ENCODE assay signal across 1 cellular context in the genomic region with DNA sequence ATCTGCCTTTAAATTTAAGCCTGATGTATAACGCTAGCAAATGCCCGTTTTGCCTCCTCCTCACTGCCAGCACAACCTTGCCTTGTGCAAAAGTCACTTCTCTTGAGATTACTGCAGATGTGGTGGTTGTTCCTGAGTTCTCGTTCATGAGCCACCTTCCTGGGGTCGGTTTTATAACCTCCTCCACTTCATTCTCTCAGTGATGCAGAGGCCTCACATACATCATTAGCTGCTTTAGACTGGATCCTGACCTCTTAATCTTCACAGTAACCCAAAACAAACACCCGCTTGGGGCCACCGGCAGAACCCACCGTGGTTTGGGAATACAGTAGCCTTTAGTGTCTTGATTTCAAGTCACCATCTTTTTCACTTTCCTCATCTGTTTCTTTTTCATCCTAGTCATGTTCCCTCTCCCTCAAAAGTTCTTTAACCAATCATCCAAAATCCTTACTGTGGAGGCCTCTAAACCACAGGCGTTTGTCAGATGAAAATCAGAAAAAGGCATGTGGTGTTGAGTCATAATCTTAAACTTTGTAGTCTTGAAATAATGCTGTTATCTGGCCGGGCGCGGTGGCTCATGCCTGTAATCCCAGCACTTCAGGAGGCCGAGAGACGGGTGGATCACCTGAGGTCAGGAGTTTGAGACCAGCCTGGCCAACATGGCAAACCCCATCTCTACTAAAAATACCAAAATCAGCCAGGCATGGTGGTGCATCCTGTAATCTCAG.
TF ChIP-seq lines count a peak whose summit lies in the region.

No MANE protein-coding gene starts in this region.

TF ChIP-seq in IMR-90, 13 proteins besides CTCF, POLR2A, EP300 and RAD21:
- TF ChIP-seq ELK1 (IDR thresholded peaks at IDR 0.05; ENCODE audit: borderline replicate concordance, low read depth, low read length), result no peak
- TF ChIP-seq MAFK (IDR thresholded peaks at IDR 0.05; ENCODE audit: low read depth, low read length), result no peak
- TF ChIP-seq BHLHE40 (IDR thresholded peaks at IDR 0.05; ENCODE audit: low read depth, low read length), result no peak
- TF ChIP-seq MAZ (IDR thresholded peaks at IDR 0.05; ENCODE audit: borderline replicate concordance, low read depth, low read length), result no peak
- TF ChIP-seq, protein P1, sequence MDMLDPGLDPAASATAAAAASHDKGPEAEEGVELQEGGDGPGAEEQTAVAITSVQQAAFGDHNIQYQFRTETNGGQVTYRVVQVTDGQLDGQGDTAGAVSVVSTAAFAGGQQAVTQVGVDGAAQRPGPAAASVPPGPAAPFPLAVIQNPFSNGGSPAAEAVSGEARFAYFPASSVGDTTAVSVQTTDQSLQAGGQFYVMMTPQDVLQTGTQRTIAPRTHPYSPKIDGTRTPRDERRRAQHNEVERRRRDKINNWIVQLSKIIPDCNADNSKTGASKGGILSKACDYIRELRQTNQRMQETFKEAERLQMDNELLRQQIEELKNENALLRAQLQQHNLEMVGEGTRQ (IDR thresholded peaks at IDR 0.05; ENCODE audit: low read depth, low read length), result no peak
- TF ChIP-seq RFX5 (IDR thresholded peaks at IDR 0.05; ENCODE audit: low read depth, low read length), result no peak
- no peak for TF ChIP-seq MXI1 (IDR thresholded peaks at IDR 0.05; ENCODE audit: borderline replicate concordance, low read depth, low read length)
- TF ChIP-seq RCOR1 (IDR thresholded peaks at IDR 0.05; ENCODE audit: insufficient replicate concordance, low read length), result no peak
- no peak for TF ChIP-seq FOS (IDR thresholded peaks at IDR 0.05; ENCODE audit: low read depth, low read length)
